30 cellular contexts compared by ENCODE assay signal in genomic region chr11:45239733-45240132, GRCh38. TPM values are rescaled to one million over a fixed set of nuclear protein-coding genes. Genes with fewer than 3 reads are reported as not detected.
"Had no signal": no experiment of that assay in that cellular context is flagged by ENCODE, and none has a peak within 500 bp of the region (broad histone marks: within the 10 kb centered on the region; RNA-seq: fewer than 3 reads in every experiment).

No MANE protein-coding gene starts in this region.

- H3K9me3 ChIP-seq: suprapubic skin, testis, thoracic aorta, thyroid gland, tibial artery, transverse colon, upper lobe of left lung, uterus, vagina had no signal

- H3K27me3 ChIP-seq: testis, thyroid gland, tibial artery, tibial nerve, transverse colon, upper lobe of left lung, upper lobe of right lung, uterus, vagina had no signal

- ATAC-seq: stimulated activated effector memory CD8-positive, alpha-beta T cell treated with anti-CD3 and anti-CD28 coated beads, Interleukin-12 subunit alpha, Interleukin-12 subunit beta, amount 100 ng/mL, for 72 hours; stimulated activated memory B cell treated with anti-CD40 and anti-IgM and Interleukin-4, amounts not matched to agents 10 μg/mL and 1 μg/mL and 100 μg/mL, for 72 hours; stimulated activated naive B cell treated with anti-CD40 and anti-IgM and Interleukin-4, amounts not matched to agents 10 μg/mL and 1 μg/mL and 100 μg/mL, for 72 hours; stimulated activated naive CD8-positive, alpha-beta T cell treated with anti-CD3 and anti-CD28 coated beads, Interleukin-15, amount 100 ng/mL, for 72 hours; stimulated activated naive CD8-positive, alpha-beta T cell treated with anti-CD3 and anti-CD28 coated beads, Interleukin-15, Interleukin-2, amounts not matched to agents 100 U/mL and 50 U/mL, for 24 hours; upper lobe of right lung had no signal

- H3K27ac ChIP-seq: stomach, suprapubic skin, testis, thyroid gland, tibial artery, tibial nerve, transverse colon, upper lobe of left lung, upper lobe of right lung, uterus, vagina had no signal

- H3K36me3 ChIP-seq: stomach, suprapubic skin, thoracic aorta, thyroid gland, tibial artery, tibial nerve, transverse colon, upper lobe of left lung, upper lobe of right lung, uterus, vagina had no signal

- H3K4me1 ChIP-seq: suprapubic skin, testis, thyroid gland, tibial nerve, transverse colon, upper lobe of left lung, upper lobe of right lung, uterus, vagina had no signal

- FAIRE-seq: urothelium cell line had no signal

- H3K4me3 ChIP-seq: stomach, suprapubic skin, testis, thoracic aorta, thyroid gland, tibial artery, tibial nerve, transverse colon, upper lobe of left lung, upper lobe of right lung, uterus, vagina had no signal

- DNase-seq: stimulated activated CD4-positive, alpha-beta T cell treated with anti-CD3 and anti-CD28 coated beads, Interleukin-2, amount 100 ng/mL, for 48 hours; stimulated activated CD4-positive, alpha-beta T cell treated with anti-CD3 and anti-CD28 coated beads, Interleukin-4, amount 100 ng/mL, for 1 hour; stimulated activated CD4-positive, alpha-beta T cell treated with anti-CD3 and anti-CD28 coated beads, Interleukin-4, amount 100 ng/mL, for 24 hours; stimulated activated CD4-positive, alpha-beta T cell treated with anti-CD3 and anti-CD28 coated beads, Interleukin-4, amount 100 ng/mL, for 4 hours; stimulated activated CD8-positive, alpha-beta memory T cell treated with anti-CD3 and anti-CD28 coated beads, Interleukin-4, amount 100 ng/mL, for 48 hours; stimulated activated naive B cell treated with anti-CD40 and anti-IgM and Interleukin-4, amounts not matched to agents 10 μg/mL and 1 μg/mL and 100 μg/mL, for 72 hours; stimulated activated naive CD4-positive, alpha-beta T cell; stimulated activated naive CD4-positive, alpha-beta T cell treated with Interleukin-2 at 50 U/mL for 16 hours; stimulated activated naive CD8-positive, alpha-beta T cell treated with anti-CD3 and anti-CD28 coated beads, Interleukin-15, amount 100 ng/mL, for 72 hours; stimulated activated naive CD8-positive, alpha-beta T cell treated with anti-CD3 and anti-CD28 coated beads, Interleukin-15, Interleukin-2, amounts not matched to agents 100 U/mL and 50 U/mL, for 24 hours; stomach; substantia nigra; testis; thyroid gland; transverse colon; trophoblast cell; upper lobe of left lung; upper lobe of right lung; uterus had no signal

RNA-seq across cellular contexts. Expression of gene SYT13, which starts 46.4 kb away (rescaled TPM):
- total RNA-seq: subcutaneous adipose tissue, thoracic aorta, upper lobe of right lung, ureter had no signal
- polyA plus RNA-seq: urinary bladder had no signal
